ENCODE assay signal across 37 cellular contexts in the genomic region with DNA sequence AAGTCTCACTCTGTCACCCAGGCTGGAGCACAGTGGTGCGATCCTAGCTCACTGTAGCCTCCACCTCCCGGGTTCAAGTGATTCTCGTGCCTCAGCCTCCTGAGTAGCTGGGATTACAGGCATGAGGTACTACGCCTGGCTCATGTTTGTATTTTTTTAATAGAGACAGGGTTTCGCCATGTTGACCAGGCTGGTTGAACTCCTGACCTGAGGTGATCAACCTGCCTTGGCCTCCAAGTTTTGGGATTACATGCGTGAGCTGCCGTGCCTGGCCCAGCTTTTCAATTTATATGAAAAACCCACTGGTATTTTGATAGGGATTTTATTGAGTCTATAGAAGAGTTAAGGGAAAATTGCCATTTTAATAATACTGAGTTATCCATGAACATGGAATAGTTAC.
"Had no signal": no experiment of that assay in that cellular context is flagged by ENCODE, and none has a peak within 500 bp of the region (broad histone marks: within the 10 kb centered on the region; RNA-seq: fewer than 3 reads in every experiment).

No MANE protein-coding gene starts in this region.

- H3K27me3 ChIP-seq: adrenal gland, body of pancreas, brain microvascular endothelial cell, breast epithelium had no signal

- H3K9me3 Mint-ChIP-seq: activated B cell treated with CpG ODN at 0.5 μM for 24 hours; activated CD4-positive, alpha-beta memory T cell treated with anti-CD3 and anti-CD28 coated beads for 36 hours; activated CD8-positive, alpha-beta T cell treated with anti-CD3 and anti-CD28 coated beads for 36 hours; activated naive CD4-positive, alpha-beta T cell treated with anti-CD3 and anti-CD28 coated beads for 36 hours; activated naive CD8-positive, alpha-beta T cell treated with anti-CD3 and anti-CD28 coated beads for 36 hours; activated T-cell treated with anti-CD3 and anti-CD28 coated beads, Interleukin-2, amount 50 U/mL, for 4 hours; activated T-helper 1 cell treated with anti-CD3 and anti-CD28 coated beads, Interleukin-12 subunit alpha, Interleukin-12 subunit beta, Interleukin-2, Interleukin-4 antibody, amounts not matched to agents 30 ng/mL and 10 ng/mL and 1 ng/mL, durations not matched to agents 14 hours and 24 hours and 36 hours; activated T-helper 17 cell treated with anti-CD3 and anti-CD28 coated beads, Interleukin-2, amount 50 U/mL, for 72 hours; T-helper 1 cell treated with Interleukin-12 subunit alpha and Interleukin-12 subunit beta and Interleukin-4 antibody, amounts not matched to agents 30 μg/mL and 1 μg/mL, for 36 hours; T-helper 2 cell treated with Interferon-gamma antibody and Interleukin-4, amounts not matched to agents 5 μg/mL and 100 μg/mL, for 36 hours had no signal

- H3K4me1 ChIP-seq: body of pancreas, breast epithelium had no signal

- FAIRE-seq: astrocyte had no signal

- H3K27me3 Mint-ChIP-seq: activated B cell treated with CpG ODN at 0.5 μM for 24 hours; activated CD4-positive, alpha-beta memory T cell treated with anti-CD3 and anti-CD28 coated beads for 36 hours; activated CD4-positive, alpha-beta T cell treated with anti-CD3 and anti-CD28 coated beads, Interleukin-2, amount 10 ng/mL, durations not matched to agents 24 days and 14 days; activated CD8-positive, alpha-beta T cell treated with anti-CD3 and anti-CD28 coated beads for 36 hours; activated naive CD8-positive, alpha-beta T cell treated with anti-CD3 and anti-CD28 coated beads for 36 hours; activated T-helper 17 cell treated with anti-CD3 and anti-CD28 coated beads, Interleukin-2, amount 50 U/mL, for 72 hours had no signal

- H3K9me3 ChIP-seq: adrenal gland, body of pancreas, breast epithelium had no signal

- H3K4me3 ChIP-seq: adrenal gland, body of pancreas, breast epithelium had no signal

- H3K27ac ChIP-seq: adrenal gland, body of pancreas, brain microvascular endothelial cell, breast epithelium, VCaP had no signal

- H3K27ac Mint-ChIP-seq: activated CD4-positive, alpha-beta T cell treated with anti-CD3 and anti-CD28 coated beads, Interleukin-2, amount 10 ng/mL, durations not matched to agents 24 days and 14 days; activated naive CD4-positive, alpha-beta T cell treated with anti-CD3 and anti-CD28 coated beads for 36 hours; activated T-cell treated with anti-CD3 and anti-CD28 coated beads, Interleukin-2, amount 50 U/mL, for 72 hours; T-helper 1 cell treated with Interleukin-12 subunit alpha and Interleukin-12 subunit beta and Interleukin-4 antibody, amounts not matched to agents 30 μg/mL and 1 μg/mL, for 36 hours had no signal

- ATAC-seq: activated CD8-positive, alpha-beta T cell treated with anti-CD3 and anti-CD28 coated beads for 36 hours; activated naive CD4-positive, alpha-beta T cell treated with anti-CD3 and anti-CD28 coated beads, Interleukin-2, amount 50 U/mL, for 72 hours; activated T-cell treated with anti-CD3 and anti-CD28 coated beads, Interleukin-2, amount 50 U/mL, for 4 hours; activated T-cell treated with anti-CD3 and anti-CD28 coated beads, Interleukin-2, amount 50 U/mL, for 72 hours; activated T-helper 17 cell treated with anti-CD3 and anti-CD28 coated beads, Interleukin-2, amount 50 U/mL, for 72 hours; body of pancreas had no signal

- H3K4me3 Mint-ChIP-seq: activated B cell treated with CpG ODN at 0.5 μM for 24 hours; activated CD4-positive, alpha-beta memory T cell treated with anti-CD3 and anti-CD28 coated beads for 36 hours; activated CD4-positive, alpha-beta T cell treated with anti-CD3 and anti-CD28 coated beads, Interleukin-2, amount 10 ng/mL, durations not matched to agents 24 days and 14 days; activated CD8-positive, alpha-beta T cell treated with anti-CD3 and anti-CD28 coated beads for 36 hours; activated naive CD4-positive, alpha-beta T cell treated with anti-CD3 and anti-CD28 coated beads for 36 hours; activated naive CD8-positive, alpha-beta T cell treated with anti-CD3 and anti-CD28 coated beads for 36 hours; activated T-cell treated with anti-CD3 and anti-CD28 coated beads, Interleukin-2, amount 50 U/mL, for 4 hours; activated T-cell treated with anti-CD3 and anti-CD28 coated beads, Interleukin-2, amount 50 U/mL, for 72 hours; activated T-helper 1 cell treated with anti-CD3 and anti-CD28 coated beads, Interleukin-12 subunit alpha, Interleukin-12 subunit beta, Interleukin-2, Interleukin-4 antibody, amounts not matched to agents 30 ng/mL and 10 ng/mL and 1 ng/mL, durations not matched to agents 14 hours and 24 hours and 36 hours; activated T-helper 17 cell treated with anti-CD3 and anti-CD28 coated beads, Interleukin-2, amount 50 U/mL, for 72 hours; T-helper 1 cell treated with Interleukin-12 subunit alpha and Interleukin-12 subunit beta and Interleukin-4 antibody, amounts not matched to agents 30 μg/mL and 1 μg/mL, for 36 hours; T-helper 2 cell treated with Interferon-gamma antibody and Interleukin-4, amounts not matched to agents 5 μg/mL and 100 μg/mL, for 36 hours had no signal

- H3K36me3 ChIP-seq: breast epithelium had no signal

- DNase-seq: activated B cell treated with CpG ODN at 0.5 μM for 24 hours; activated CD4-positive, alpha-beta memory T cell treated with anti-CD3 and anti-CD28 coated beads for 36 hours; activated CD4-positive, alpha-beta T cell treated with anti-CD3 and anti-CD28 coated beads for 4 hours; activated CD4-positive, alpha-beta T cell treated with anti-CD3 and anti-CD28 coated beads, Interleukin-2, amount 10 ng/mL, durations not matched to agents 24 days and 14 days; activated CD4-positive, alpha-beta T cell treated with anti-CD3 and anti-CD28 coated beads, Interleukin-2, amount 50 U/mL, for 1 hour; activated CD4-positive, alpha-beta T cell treated with anti-CD3 and anti-CD28 coated beads, Interleukin-2, amount 50 U/mL, for 4 hours; activated CD4-positive, CD25-positive, alpha-beta regulatory T cell treated with anti-CD3 and anti-CD28 coated beads, Interleukin-2, amount 50 U/mL, for 72 hours; activated CD8-positive, alpha-beta memory T cell treated with anti-CD3 and anti-CD28 coated beads, Interleukin-2, amount 50 U/mL, for 4 hours; activated CD8-positive, alpha-beta T cell treated with anti-CD3 and anti-CD28 coated beads for 36 hours; activated effector memory CD4-positive, alpha-beta T cell treated with anti-CD3 and anti-CD28 coated beads, Interleukin-2, amount 50 U/mL, for 16 hours; activated gamma-delta T cell treated with Interleukin-2 at 50 U/mL for 16 hours; activated naive CD4-positive, alpha-beta T cell; activated naive CD4-positive, alpha-beta T cell treated with anti-CD3 and anti-CD28 coated beads for 36 hours; activated naive CD4-positive, alpha-beta T cell treated with anti-CD3 and anti-CD28 coated beads, Interleukin-2, amount 50 U/mL, for 16 hours; activated naive CD8-positive, alpha-beta T cell treated with anti-CD3 and anti-CD28 coated beads for 36 hours; activated T-cell treated with anti-CD3 and anti-CD28 coated beads for 4 hours; activated T-cell treated with anti-CD3 and anti-CD28 coated beads, Interleukin-2, amount 50 U/mL, for 1 hour; activated T-cell treated with anti-CD3 and anti-CD28 coated beads, Interleukin-2, amount 50 U/mL, for 4 hours; activated T-cell treated with anti-CD3 and anti-CD28 coated beads, Interleukin-2, amount 50 U/mL, for 72 hours; adrenal gland; amniotic stem cell; aorta; body of pancreas; brain microvascular endothelial cell; central memory CD4-positive, alpha-beta T cell; cerebellar nuclear complex; T-helper 1 cell; T-helper 2 cell; T-helper 9 cell had no signal
